ENCODE assay signal across 1 cellular context in genomic region chr15:29815705-29816042, GRCh38.
TF ChIP-seq lines count a peak whose summit lies in the region.

No MANE protein-coding gene starts in this region.

TF ChIP-seq in GM23338, 12 proteins besides CTCF, POLR2A, EP300 and RAD21:
- TF ChIP-seq ZNF114 (CRISPR knock-in tag; IDR thresholded peaks at IDR 0.05) = no peak
- no peak for TF ChIP-seq ETS1 (IDR thresholded peaks at IDR 0.05)
